Comparison of ENCODE assay signal across 23 cellular contexts in genomic region chr6:66931787-66932186, GRCh38.
"Had no signal": no experiment of that assay in that cellular context is flagged by ENCODE, and none has a peak within 500 bp of the region (broad histone marks: within the 10 kb centered on the region; RNA-seq: fewer than 3 reads in every experiment).

No MANE protein-coding gene starts in this region.

- H3K9me3 ChIP-seq: esophagus muscularis mucosa, gastrocnemius medialis had no signal

- DNase-seq: dermis blood vessel endothelial cell; dorsolateral prefrontal cortex; effector CD4-positive, alpha-beta T cell; effector memory CD4-positive, alpha-beta T cell; foreskin fibroblast; foreskin melanocyte; gastrocnemius medialis; glutamatergic neuron; head of caudate nucleus; heart right ventricle; hippocampal formation; left cardiac atrium; left lung; left ventricle myocardium superior; lower lobe of right lung; mesenchymal stem cell; mucosa of descending colon had no signal

- H3K27me3 ChIP-seq: dorsolateral prefrontal cortex, esophagus muscularis mucosa, gastrocnemius medialis, heart right ventricle, left lung had no signal

- ATAC-seq: gastrocnemius medialis, heart right ventricle, left lung, left ventricle myocardium superior, lower lobe of right lung, mucosa of descending colon had no signal

- H3K4me3 ChIP-seq: coronary artery, dorsolateral prefrontal cortex, esophagus muscularis mucosa, gastrocnemius medialis, heart right ventricle, left lung, lower lobe of right lung, mucosa of descending colon had no signal

- H3K36me3 ChIP-seq: esophagus muscularis mucosa, gastrocnemius medialis, heart right ventricle, left lung, lower lobe of right lung had no signal

- FAIRE-seq: colon, endothelial cell of umbilical vein, islet of Langerhans, keratinocyte had no signal

- H3K27ac ChIP-seq: coronary artery, dorsolateral prefrontal cortex, esophagus muscularis mucosa, gastrocnemius medialis, heart right ventricle, left lung, lower lobe of right lung had no signal

- H3K4me1 ChIP-seq: esophagus muscularis mucosa, gastrocnemius medialis, heart right ventricle, left lung, lower lobe of right lung had no signal
